17 cellular contexts compared by ENCODE assay signal in the genomic region with DNA sequence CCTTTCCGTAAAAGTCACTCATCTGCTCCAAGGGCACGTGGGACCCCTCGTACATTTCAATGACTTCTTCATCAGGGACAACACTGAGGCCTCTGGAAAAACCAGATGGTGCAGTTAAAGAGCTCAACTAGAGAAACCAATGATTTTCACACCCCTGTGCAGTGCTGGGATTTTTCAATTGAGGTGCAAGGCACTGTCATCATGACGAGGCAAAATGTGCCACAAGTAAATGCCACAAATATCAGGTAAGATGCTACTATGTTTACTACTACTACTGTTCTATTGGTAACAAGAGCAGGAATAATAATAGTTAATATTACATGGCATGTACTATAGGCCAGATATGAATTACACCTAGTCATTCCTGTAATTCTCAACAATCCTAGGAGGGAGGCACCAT.
"Had no signal": no experiment of that assay in that cellular context is flagged by ENCODE, and none has a peak within 500 bp of the region (broad histone marks: within the 10 kb centered on the region; RNA-seq: fewer than 3 reads in every experiment).

No MANE protein-coding gene starts in this region.

- H3K4me1 Mint-ChIP-seq: activated CD4-positive, alpha-beta T cell treated with anti-CD3 and anti-CD28 coated beads for 36 hours; memory B cell; stimulated activated memory B cell treated with anti-CD40 and anti-IgM and Interleukin-4, amounts not matched to agents 10 μg/mL and 1 μg/mL and 100 μg/mL, for 72 hours; T-helper 17 cell had no signal

- H3K27me3 Mint-ChIP-seq: activated CD4-positive, alpha-beta memory T cell treated with anti-CD3 and anti-CD28 coated beads for 36 hours; activated CD4-positive, alpha-beta T cell treated with anti-CD3 and anti-CD28 coated beads for 36 hours; memory B cell; naive thymus-derived CD8-positive, alpha-beta T cell; stimulated activated memory B cell treated with anti-CD40 and anti-IgM and Interleukin-4, amounts not matched to agents 10 μg/mL and 1 μg/mL and 100 μg/mL, for 72 hours; T-helper 17 cell had no signal

- H3K9me3 ChIP-seq: breast epithelium, pancreas, testis had no signal

- H3K27me3 ChIP-seq: breast epithelium, pancreas, testis had no signal

- H3K36me3 ChIP-seq: breast epithelium had no signal

- FAIRE-seq: astrocyte, pancreas had no signal

- ATAC-seq: activated CD4-positive, alpha-beta T cell treated with anti-CD3 and anti-CD28 coated beads for 36 hours; esophagus mucosa; naive thymus-derived CD8-positive, alpha-beta T cell; pancreas; sciatic nerve; stimulated activated memory B cell treated with anti-CD40 and anti-IgM and Interleukin-4, amounts not matched to agents 10 μg/mL and 1 μg/mL and 100 μg/mL, for 72 hours; T-helper 17 cell had no signal

- H3K4me3 Mint-ChIP-seq: activated CD4-positive, alpha-beta memory T cell treated with anti-CD3 and anti-CD28 coated beads for 36 hours; activated CD4-positive, alpha-beta T cell treated with anti-CD3 and anti-CD28 coated beads for 36 hours; memory B cell; naive thymus-derived CD8-positive, alpha-beta T cell; stimulated activated memory B cell treated with anti-CD40 and anti-IgM and Interleukin-4, amounts not matched to agents 10 μg/mL and 1 μg/mL and 100 μg/mL, for 72 hours; T-helper 17 cell had no signal

- H3K27ac ChIP-seq: testis had no signal

- H3K9me3 Mint-ChIP-seq: activated CD4-positive, alpha-beta memory T cell treated with anti-CD3 and anti-CD28 coated beads for 36 hours; activated T-helper 2 cell treated with anti-CD3 and anti-CD28 coated beads, Interferon-gamma antibody, Interleukin-2, Interleukin-4, amounts not matched to agents 10 μg/mL and 5 μg/mL and 100 μg/mL, durations not matched to agents 14 hours and 24 hours and 36 hours had no signal

- DNase-seq: activated CD4-positive, alpha-beta memory T cell treated with anti-CD3 and anti-CD28 coated beads for 36 hours; activated CD4-positive, alpha-beta T cell treated with anti-CD3 and anti-CD28 coated beads for 36 hours; activated naive CD4-positive, alpha-beta T cell treated with Interleukin-2 at 50 U/mL for 16 hours; cortex of kidney; effector CD4-positive, alpha-beta T cell; naive thymus-derived CD8-positive, alpha-beta T cell; pancreas; stimulated activated CD4-positive, alpha-beta T cell treated with anti-CD3 and anti-CD28 coated beads, Interleukin-4, amount 100 ng/mL, for 4 hours; T-helper 17 cell; testis had no signal

- H3K27ac Mint-ChIP-seq: activated CD4-positive, alpha-beta memory T cell treated with anti-CD3 and anti-CD28 coated beads for 36 hours; activated CD4-positive, alpha-beta T cell treated with anti-CD3 and anti-CD28 coated beads for 36 hours; activated T-helper 2 cell treated with anti-CD3 and anti-CD28 coated beads, Interferon-gamma antibody, Interleukin-2, Interleukin-4, amounts not matched to agents 10 μg/mL and 5 μg/mL and 100 μg/mL, durations not matched to agents 14 hours and 24 hours and 36 hours; memory B cell; stimulated activated memory B cell treated with anti-CD40 and anti-IgM and Interleukin-4, amounts not matched to agents 10 μg/mL and 1 μg/mL and 100 μg/mL, for 72 hours; T-helper 17 cell had no signal

- H3K4me3 ChIP-seq: breast epithelium, pancreas, testis had no signal
